In the genomic region with DNA sequence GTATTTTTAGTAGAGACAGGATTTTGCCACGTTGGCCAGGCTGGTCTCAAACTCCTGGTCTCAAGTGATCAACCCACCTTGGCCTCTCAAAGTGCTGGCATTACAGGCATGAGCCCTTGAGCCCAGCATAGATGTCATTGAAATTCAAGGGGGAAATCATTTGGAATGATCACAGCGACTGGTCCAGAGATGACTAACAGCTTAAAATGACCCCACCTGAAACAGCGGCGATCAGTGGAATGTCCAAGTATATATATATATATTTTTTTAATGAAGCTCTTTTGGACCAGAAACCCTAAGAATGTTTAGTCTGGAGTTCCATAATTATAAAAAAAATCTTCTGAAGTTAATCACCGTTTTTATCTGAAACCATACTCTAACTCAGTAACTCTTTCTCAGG, we compare ENCODE assay signal across 19 cellular contexts. TPM values are rescaled to one million over a fixed set of nuclear protein-coding genes. Genes with fewer than 3 reads are reported as not detected.
DNase-seq lines count a peak whose midpoint lies in the region; ATAC-seq and TF ChIP-seq lines count a peak whose summit lies in the region.
"Had no signal": no experiment of that assay in that cellular context is flagged by ENCODE, and none has a peak within 500 bp of the region (broad histone marks: within the 10 kb centered on the region; RNA-seq: fewer than 3 reads in every experiment).

No MANE protein-coding gene starts in this region.

- no peak overlapping the region for H3K4me3 ChIP-seq in SJCRH30
- H3K4me3 ChIP-seq: GM23248, HAP-1 had no signal

- H3K4me1 ChIP-seq in SJCRH30: peaks cover 10% of the 10 kb centered on the region
- H3K4me1 ChIP-seq in foreskin keratinocyte: peaks cover 13% of the 10 kb centered on the region
- H3K4me1 ChIP-seq: BE2C had no signal

- H3K36me3 ChIP-seq in SJCRH30: no peaks in the 10 kb centered on the region
- H3K36me3 ChIP-seq: BE2C, HAP-1 had no signal

- DNase-seq in HFFc6: no peak
- DNase-seq in SJCRH30: no peak
- no peak for DNase-seq in foreskin keratinocyte
- DNase-seq in OCI-M1 (lab: John Stamatoyannopoulos, UW): no peak
- no peak for DNase-seq in HCEC 1CT
- DNase-seq in Kasumi-1 (lab: John Stamatoyannopoulos, UW): no peak
- DNase-seq: BE2C; Caco-2; CD4-positive, alpha-beta T cell; GF-D8; NCI-H1105 treated with DMSO at 0.1 percent for 48 hours; NCI-H1694; NCI-H2081 treated with DMSO at 0.1 percent for 48 hours; NCI-H446 treated with DMSO at 0.1 percent for 48 hours; NCI-H69 had no signal

- peaks cover 12% of the 10 kb centered on the region for H3K36me3 Mint-ChIP-seq in HFFc6 (ENCODE audit: low read depth)

- H3K27ac Mint-ChIP-seq in HFFc6: peak overlapping the region; percentile 63
- H3K27ac Mint-ChIP-seq: CD4-positive, alpha-beta T cell had no signal

- TF ChIP-seq CTCF in HFFc6 (IDR thresholded peaks at IDR 0.05): no peak
- TF ChIP-seq CTCF in foreskin keratinocyte (conservative IDR thresholded peaks at IDR 0.05): no peak

- H3K27ac ChIP-seq in SJCRH30: peak overlapping the region; percentile 30
- H3K27ac ChIP-seq in foreskin keratinocyte: peak overlapping the region; percentile 78

- no peak for ATAC-seq in foreskin keratinocyte
- no peak for ATAC-seq in GM18867 (IDR thresholded peaks at IDR 0.05; ENCODE audit: unreplicated experiment)

- no peaks in the 10 kb centered on the region for H3K27me3 Mint-ChIP-seq in HFFc6 (ENCODE audit: insufficient read depth)

- no peak overlapping the region for H3K4me3 Mint-ChIP-seq in HFFc6
- H3K4me3 Mint-ChIP-seq: CD4-positive, alpha-beta T cell had no signal

- H3K9me3 Mint-ChIP-seq in HFFc6: peaks cover 9% of the 10 kb centered on the region
- H3K9me3 Mint-ChIP-seq: CD4-positive, alpha-beta T cell had no signal

- H3K4me1 Mint-ChIP-seq in HFFc6 (ENCODE audit: low read depth): peaks cover 60% of the 10 kb centered on the region

- H3K27me3 ChIP-seq in SJCRH30 (no peaks in the 10 kb centered on the region), foreskin keratinocyte (no peaks in the 10 kb centered on the region)
- H3K27me3 ChIP-seq: BE2C had no signal

- no peaks in the 10 kb centered on the region for H3K9me3 ChIP-seq in SJCRH30 (replicated peaks)
- H3K9me3 ChIP-seq: BE2C, HAP-1 had no signal

RNA-seq across cellular contexts. Expression of a gene that starts 12.5 kb away (rescaled TPM):
- 1 to 10 TPM in 3 of 6 experiments, under 1 TPM in 2, not detected in 1; 0.59 to 1.5 (median 1.1) TPM for total RNA-seq in HFFc6 (2021; fragmentation: NEBNext Ultra II Directional; extraction: Animal tissue kit (Norgen Biotek cat#: 25700))
- total RNA-seq in SJCRH30 (2014; rRNA removed; shearing (Covaris generic)): not detected in 2 replicates
- 1.9 and 3.7 TPM in 2 replicates for total RNA-seq in foreskin keratinocyte
- polyA plus RNA-seq in foreskin keratinocyte: 2.4 and 4.2 TPM in 2 replicates
- total RNA-seq: Daoy had no signal
